Comparison of ENCODE assay signal across 9 cellular contexts in the genomic region with DNA sequence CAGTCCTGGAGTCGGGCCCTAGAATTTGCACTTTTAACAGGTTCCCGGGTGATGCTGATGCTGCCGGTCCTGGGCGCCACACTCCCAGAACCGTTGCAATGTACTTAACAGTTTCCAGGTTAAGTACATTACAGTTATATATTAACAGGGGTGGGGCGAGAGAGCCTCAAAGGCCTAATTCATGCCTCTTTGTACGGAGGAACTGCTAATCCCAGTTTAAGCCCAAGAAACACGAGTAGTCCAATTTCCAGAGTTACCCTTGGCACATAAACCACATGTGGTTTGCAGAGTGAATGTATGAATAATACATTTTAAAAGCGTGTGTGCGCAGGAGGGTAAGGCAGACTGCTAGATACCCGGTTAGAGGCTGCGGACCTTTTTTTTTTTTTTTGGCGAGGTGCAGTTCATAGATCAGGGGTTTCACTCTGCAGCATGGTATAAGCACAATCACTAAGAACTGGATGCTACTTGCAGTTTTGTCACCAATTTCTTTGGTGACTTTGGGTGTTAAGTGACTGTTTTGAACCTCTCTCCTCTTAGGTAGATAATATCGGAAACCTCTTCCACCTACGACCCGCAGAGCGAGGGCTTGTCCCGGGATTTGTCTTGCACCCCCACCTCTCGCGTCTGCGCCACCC. TPM values are rescaled to one million over a fixed set of nuclear protein-coding genes. Genes with fewer than 3 reads are reported as not detected.
A peak's percentile ranks its signal among the peaks of the same experiment; 100 is the strongest.
DNase-seq lines count a peak whose midpoint lies in the region; ATAC-seq and TF ChIP-seq lines count a peak whose summit lies in the region.
"Had no signal": no experiment of that assay in that cellular context is flagged by ENCODE, and none has a peak within 500 bp of the region (broad histone marks: within the 10 kb centered on the region; RNA-seq: fewer than 3 reads in every experiment).

No MANE protein-coding gene starts in this region.

- peak; percentile 15 for ATAC-seq in GM19397 (IDR thresholded peaks at IDR 0.05; ENCODE audit: unreplicated experiment)
- ATAC-seq in HG03378 (IDR thresholded peaks at IDR 0.05; ENCODE audit: unreplicated experiment): peak; percentile 27
- no peak for ATAC-seq in sciatic nerve

- no peak overlapping the region for H3K27ac ChIP-seq in SJSA1
- peak overlapping the region; percentile 75 to 82 for H3K27ac ChIP-seq in esophagus (ENCODE audit: low read depth in 2 of 2, low read length in 1 of 2)

- peaks cover 50% of the 10 kb centered on the region for H3K36me3 ChIP-seq in SJSA1
- H3K36me3 ChIP-seq in esophagus (ENCODE audit: control insufficient read depth in 2 of 2, insufficient read depth in 2 of 2, low read length in 1 of 2): no peaks in the 10 kb centered on the region

- H3K9me3 ChIP-seq in SJSA1 (replicated peaks) (no peaks in the 10 kb centered on the region), esophagus (ENCODE audit: control insufficient read depth in 2 of 2, insufficient read depth in 1 of 2, low read depth in 1 of 2, low read length in 1 of 2) (no peaks in the 10 kb centered on the region)

- H3K9me3 Mint-ChIP-seq in nephron: no peaks in the 10 kb centered on the region
- H3K9me3 Mint-ChIP-seq: brain had no signal

- no peak overlapping the region for H3K4me3 Mint-ChIP-seq in nephron
- H3K4me3 Mint-ChIP-seq: brain had no signal

- peak; percentile 40 for DNase-seq in EL
- no peak for DNase-seq in SJSA1 (ENCODE audit: low read depth in 1 of 2, low spot score in 2 of 2)
- DNase-seq in GOT3 (lab: John Stamatoyannopoulos, UW): no peak
- DNase-seq in sciatic nerve (ENCODE audit: low spot score): no peak

- H3K4me3 ChIP-seq in SJSA1 (peak overlapping the region; percentile 67), esophagus (ENCODE audit: low read depth in 1 of 2, low read length in 2 of 2) (peak overlapping the region; percentile 86 to 94)

- H3K27me3 ChIP-seq in SJSA1 (replicated peaks): no peaks in the 10 kb centered on the region
- no peaks in the 10 kb centered on the region for H3K27me3 ChIP-seq in esophagus (ENCODE audit: control insufficient read depth in 1 of 2, insufficient read depth in 2 of 2, low read length in 2 of 2)

- no peaks in the 10 kb centered on the region for H3K27me3 Mint-ChIP-seq in nephron (ENCODE audit: low read depth)
- H3K27me3 Mint-ChIP-seq: brain had no signal

- H3K27ac Mint-ChIP-seq in nephron: no peak overlapping the region

- intact Hi-C loops in sciatic nerve (cut with DNase I): no loop called here

- H3K4me1 Mint-ChIP-seq in nephron: peaks cover 22% of the 10 kb centered on the region

- H3K4me1 ChIP-seq in SJSA1 (replicated peaks): peaks cover 16% of the 10 kb centered on the region
- no peaks in the 10 kb centered on the region for H3K4me1 ChIP-seq in esophagus (ENCODE audit: control insufficient read depth in 2 of 2, insufficient read depth in 2 of 2, low read length in 1 of 2)

- TF ChIP-seq CTCF in nephron (IDR thresholded peaks at IDR 0.05; ENCODE audit: unreplicated experiment in 3 of 3): peak in 2 of 3 experiments; percentile 32 to 39

- WGBS in esophagus, 2 donors: 1% methylated on average over 21 of the region's 21 CpGs

- H3K36me3 Mint-ChIP-seq in nephron (ENCODE audit: low read depth): peaks cover 27% of the 10 kb centered on the region

RNA-seq across cellular contexts. Expression of a gene that starts 0.7 kb away (rescaled TPM):
- total RNA-seq in SJSA1 (2014; rRNA removed; shearing (Covaris generic)): 126 and 142 TPM in 2 replicates
- polyA plus RNA-seq in esophagus: 10 to 100 TPM; 11.4 to 22.6 TPM
- 57.2 TPM for total RNA-seq in sciatic nerve

RNA-seq across cellular contexts. Expression of a gene that starts 0.8 kb away (rescaled TPM):
- total RNA-seq in SJSA1 (2014; rRNA removed; shearing (Covaris generic)): 29.1 and 29.2 TPM in 2 replicates
- 1 to 10 TPM in 1 of 2 donors, under 1 TPM in 1; 0.59 to 1.2 TPM for polyA plus RNA-seq in esophagus
- 22.2 TPM for total RNA-seq in sciatic nerve
